In genomic region chr3:196568246-196569002, GRCh38 we compare ENCODE assay signal across 1 cellular context.
TF ChIP-seq lines count a peak whose summit lies in the region.

TSS of gene FBXO45 (plus strand) at chr3:196568660. CDS start at chr3:196568985, 325 bp downstream.
TSS of gene WDR53 (minus strand) at chr3:196568554. CDS start at chr3:196561475, 7,079 bp downstream.

TF ChIP-seq in K562, 482 proteins besides CTCF, POLR2A, EP300 and RAD21 (continued from another document and continues in another):
- TF ChIP-seq ZNF407 (IDR thresholded peaks at IDR 0.05; ENCODE audit: low read depth) (0 out of 2 replicates have a peak, but pooled peaks have one; percentile 36), MAX (CRISPR knock-in tag; IDR thresholded peaks at IDR 0.05) (peak; percentile 86), MNT (conservative IDR thresholded peaks at IDR 0.05) (peak; percentile 83 to 95; a peak in 3 of 4 replicates), FOXK2 (conservative IDR thresholded peaks at IDR 0.05 in 1 of 2, IDR thresholded peaks at IDR 0.05 in 1 of 2; ENCODE audit: low read depth in 2 of 2) (peak; percentile 58 to 67), AFF1 (IDR thresholded peaks at IDR 0.05; ENCODE audit: low read depth in 1 of 2, partially characterized antibody in 2 of 2) (peak in 1 of 2 experiments; percentile 66), FOXK1 (CRISPR knock-in tag; IDR thresholded peaks at IDR 0.05; ENCODE audit: borderline replicate concordance) (no peak), E2F1 (CRISPR knock-in tag; IDR thresholded peaks at IDR 0.05) (peak; percentile 95), ZSCAN32 (CRISPR knock-in tag; IDR thresholded peaks at IDR 0.05) (0 out of 2 replicates have a peak, but pooled peaks have one; percentile 42), MTA1 (IDR thresholded peaks at IDR 0.05; ENCODE audit: borderline replicate concordance) (peak; percentile 99), RB1 (IDR thresholded peaks at IDR 0.05; ENCODE audit: low read depth) (peak; percentile 94), ETS1 (conservative IDR thresholded peaks at IDR 0.05; ENCODE audit: control insufficient read depth, low read depth, low read length) (peak; percentile 92), POLR2H (tag; IDR thresholded peaks at IDR 0.05; ENCODE audit: low read depth) (peak; percentile 66; the same call in 1 of the 2 replicates), ZBTB40 (IDR thresholded peaks at IDR 0.05) (peak; percentile 94), ZBTB40 (CRISPR knock-in tag; IDR thresholded peaks at IDR 0.05) (no peak), JUND (IDR thresholded peaks at IDR 0.05; ENCODE audit: borderline replicate concordance, low read depth, low read length) (peak; percentile 74), JUND (tag; IDR thresholded peaks at IDR 0.05; ENCODE audit: borderline replicate concordance, low read depth, low read length) (no peak; the same call in 2 of the 3 replicates), GATAD2B (IDR thresholded peaks at IDR 0.05; ENCODE audit: borderline replicate concordance) (peak; percentile 89), ZNF408 (CRISPR knock-in tag; IDR thresholded peaks at IDR 0.05; ENCODE audit: low read depth) (no peak), ZNF511 (CRISPR knock-in tag; IDR thresholded peaks at IDR 0.05) (peak; percentile 61; the same call in 1 of the 2 replicates)
